In genomic region chr7:6271091-6271658, GRCh38 we compare ENCODE assay signal across 8 cellular contexts. TPM values are rescaled to one million over a fixed set of nuclear protein-coding genes. Genes with fewer than 3 reads are reported as not detected.
DNase-seq lines count a peak whose midpoint lies in the region; ATAC-seq and TF ChIP-seq lines count a peak whose summit lies in the region.

No MANE protein-coding gene starts in this region.

- no peaks in the 10 kb centered on the region for H3K79me2 ChIP-seq in Loucy (ENCODE audit: insufficient read depth, low read length)

- no peaks in the 10 kb centered on the region for H3F3A ChIP-seq in Loucy (ENCODE audit: low read depth)

- peak overlapping the region; percentile 71 for H2AFZ ChIP-seq in Loucy (ENCODE audit: low read length)

- H3K4me3 ChIP-seq in Loucy (ENCODE audit: low read length, poor library complexity, severe bottlenecking): peak overlapping the region; percentile 77
- H3K4me3 ChIP-seq in duodenal mucosa (ENCODE audit: low read depth in 1 of 2, low read length in 2 of 2): peak overlapping the region; percentile 94 to 95
- H3K4me3 ChIP-seq in liver (ENCODE audit: low read depth in 1 of 3, low read length in 3 of 3): peak overlapping the region; percentile 40 to 97 (median 65)

- no peaks in the 10 kb centered on the region for H4K20me1 ChIP-seq in Loucy (ENCODE audit: insufficient read depth, low read length, poor library complexity, severe bottlenecking)

- 8% methylated on average over 14 of the region's 14 CpGs for WGBS in liver

- H3K9me2 ChIP-seq in Loucy (replicated peaks; ENCODE audit: low read depth, low read length): no peaks in the 10 kb centered on the region

- H3K36me3 ChIP-seq in ES-I3 (ENCODE audit: insufficient read depth, low read length): no peaks in the 10 kb centered on the region
- H3K36me3 ChIP-seq in Loucy (ENCODE audit: insufficient read depth, low read length): no peaks in the 10 kb centered on the region
- H3K36me3 ChIP-seq in duodenal mucosa (ENCODE audit: control insufficient read depth in 1 of 2, insufficient read depth in 2 of 2, low read length in 2 of 2): no peaks in the 10 kb centered on the region
- no peaks in the 10 kb centered on the region for H3K36me3 ChIP-seq in liver (ENCODE audit: control insufficient read depth in 4 of 4, insufficient read depth in 3 of 4, low read depth in 1 of 4, low read length in 3 of 4)

- H3K4me1 ChIP-seq in ES-I3 (ENCODE audit: insufficient read depth, low read length) (peaks cover 6% of the 10 kb centered on the region), Loucy (ENCODE audit: insufficient read depth, low read length, poor library complexity, severe bottlenecking) (peaks cover 22% of the 10 kb centered on the region), duodenal mucosa (ENCODE audit: control insufficient read depth in 1 of 2, insufficient read depth in 2 of 2, low read length in 2 of 2) (peaks cover 47 to 58% of the 10 kb centered on the region in 2 donors), liver (ENCODE audit: control insufficient read depth in 4 of 4, insufficient read depth in 4 of 4, low read length in 3 of 4) (peaks cover 5 to 27% (median 20%) of the 10 kb centered on the region in 4 donors)

- DNase-seq in activated CD4-positive, alpha-beta T cell treated with anti-CD3 and anti-CD28 coated beads for 1 hour: peak; percentile 29
- peak; percentile 33 to 38 for DNase-seq in stimulated activated CD4-positive, alpha-beta T cell treated with anti-CD3 and anti-CD28 coated beads, Interleukin-2, amount 100 ng/mL, for 24 hours

- no peak overlapping the region for H3K27ac ChIP-seq in duodenal mucosa (ENCODE audit: low read depth, low read length)
- H3K27ac ChIP-seq in liver (ENCODE audit: low read depth in 1 of 2, low read length in 2 of 2): no peak overlapping the region

- H3K27me3 ChIP-seq in Loucy (ENCODE audit: insufficient read depth, low read length, poor library complexity, severe bottlenecking) (no peaks in the 10 kb centered on the region), duodenal mucosa (ENCODE audit: control insufficient read depth in 1 of 2, insufficient read depth in 2 of 2, low read length in 2 of 2) (peaks cover 0 to 5% of the 10 kb centered on the region in 2 donors), liver (ENCODE audit: control insufficient read depth in 4 of 4, insufficient read depth in 4 of 4, low read length in 3 of 4) (no peaks in the 10 kb centered on the region)

- ATAC-seq in GM21737 (IDR thresholded peaks at IDR 0.05; ENCODE audit: unreplicated experiment): no peak
- ATAC-seq in HG03139 (IDR thresholded peaks at IDR 0.05; ENCODE audit: unreplicated experiment): no peak

- peak overlapping the region; percentile 100 for H3K4me2 ChIP-seq in Loucy (ENCODE audit: low read depth, low read length, poor library complexity, severe bottlenecking)

- TF ChIP-seq CTCF in Loucy (conservative IDR thresholded peaks at IDR 0.05; ENCODE audit: low read length) (peak; percentile 29), liver (IDR thresholded peaks at IDR 0.05; ENCODE audit: low read depth, low read length, missing input control) (peak; percentile 22)

- H3K9ac ChIP-seq in ES-I3 (ENCODE audit: low read depth, low read length) (peak overlapping the region; percentile 73), Loucy (ENCODE audit: low read depth, low read length, poor library complexity, severe bottlenecking) (peak overlapping the region; percentile 51), duodenal mucosa (ENCODE audit: low read depth in 1 of 2, low read length in 2 of 2) (peak overlapping the region; percentile 64 to 96), liver (ENCODE audit: low read depth in 1 of 2, low read length in 2 of 2) (peak overlapping the region in 1 of 2 donors; percentile 48)

- no peaks in the 10 kb centered on the region for H3K9me3 ChIP-seq in ES-I3 (ENCODE audit: control insufficient read depth, insufficient read depth, low read length)
- H3K9me3 ChIP-seq in Loucy (ENCODE audit: insufficient read depth, low read depth, low read length): no peaks in the 10 kb centered on the region
- H3K9me3 ChIP-seq in duodenal mucosa (ENCODE audit: control insufficient read depth in 1 of 2, low read length in 2 of 2): no peaks in the 10 kb centered on the region
- no peaks in the 10 kb centered on the region for H3K9me3 ChIP-seq in liver (ENCODE audit: control insufficient read depth in 4 of 4, low read length in 3 of 4)

- TF ChIP-seq RAD21 in liver (IDR thresholded peaks at IDR 0.05): peak in 1 of 2 donors; percentile 34

TF ChIP-seq in liver, 16 proteins besides CTCF, POLR2A, EP300 and RAD21:
- TF ChIP-seq TAF1 (conservative IDR thresholded peaks at IDR 0.05) (no peak), JUND (IDR thresholded peaks at IDR 0.05) (no peak), NR2F2 (IDR thresholded peaks at IDR 0.05) (no peak), GABPA (IDR thresholded peaks at IDR 0.05 in 1 of 2, conservative IDR thresholded peaks at IDR 0.05 in 1 of 2) (no peak)
- TF ChIP-seq, protein P1, sequence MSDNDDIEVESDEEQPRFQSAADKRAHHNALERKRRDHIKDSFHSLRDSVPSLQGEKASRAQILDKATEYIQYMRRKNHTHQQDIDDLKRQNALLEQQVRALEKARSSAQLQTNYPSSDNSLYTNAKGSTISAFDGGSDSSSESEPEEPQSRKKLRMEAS (IDR thresholded peaks at IDR 0.05): no peak

RNA-seq across cellular contexts. Expression of gene CYTH3, which starts 1.2 kb away (rescaled TPM):
- 1 to 10 TPM; 4.5 to 6.3 TPM for total RNA-seq in liver
- 1 to 10 TPM; 1.1 to 2.9 TPM for polyA plus RNA-seq in liver
